8 cellular contexts compared by ENCODE assay signal in genomic region chr14:105473677-105474477, GRCh38. TPM values are rescaled to one million over a fixed set of nuclear protein-coding genes. Genes with fewer than 3 reads are reported as not detected.
DNase-seq lines count a peak whose midpoint lies in the region; ATAC-seq, FAIRE-seq and TF ChIP-seq lines count a peak whose summit lies in the region.

No MANE protein-coding gene starts in this region.

- H3K9me1 ChIP-seq in K562 (ENCODE audit: control insufficient read depth, insufficient read depth, low read length): no peaks in the 10 kb centered on the region

- TF ChIP-seq RAD21 in K562 (CRISPR knock-in tag; conservative IDR thresholded peaks at IDR 0.05 in 1 of 2, IDR thresholded peaks at IDR 0.05 in 1 of 2): no peak

- DNase-seq in GM03348 (ENCODE audit: low spot score) (peak; percentile 90), NCI-H1417 treated with DMSO at 0.1 percent for 48 hours (lab: John Stamatoyannopoulos, UW) (peak; percentile 68), T-helper 9 cell (peak; percentile 83), K562 (ENCODE audit: extremely low read depth in 1 of 4, low spot score in 3 of 4) (peak; percentile 78 to 85 (median 80)), hepatocyte (ENCODE audit: low spot score) (peak; percentile 94), retina (peak; percentile 94), GF-D8 (lab: John Stamatoyannopoulos, UW) (no peak)

- H3K27me3 ChIP-seq in K562 (ENCODE audit: control insufficient read depth in 2 of 2, insufficient read depth in 2 of 2, low read length in 2 of 2) (peaks cover 0 to 7% of the 10 kb centered on the region in 2 experiments; a peak in 1 of 5 replicates), hepatocyte (peaks cover 33% of the 10 kb centered on the region)

- in situ Hi-C loops in K562 (cut with MboI): no loop called here

- no peak overlapping the region for H3K27ac ChIP-seq in K562 (ENCODE audit: extremely low read depth, low read depth, low read length)
- peak overlapping the region; percentile 79 for H3K27ac ChIP-seq in hepatocyte

- H3K4me3 ChIP-seq in K562 (peak overlapping the region; percentile 39), hepatocyte (peak overlapping the region; percentile 82)

- H4K20me1 ChIP-seq in K562 (replicated peaks; ENCODE audit: control insufficient read depth, insufficient read depth, low read length): no peaks in the 10 kb centered on the region; the same call in 1 of the 2 replicates
- H4K20me1 ChIP-seq in hepatocyte (ENCODE audit: insufficient read depth, poor library complexity, severe bottlenecking): no peaks in the 10 kb centered on the region

- H2AFZ ChIP-seq in K562 (ENCODE audit: low read depth, low read length) (peak overlapping the region; percentile 68; the same call in 1 of the 2 replicates), hepatocyte (no peak overlapping the region)

- 0% methylated on average over 4 of the region's 60 CpGs for WGBS in K562 (ENCODE audit: insufficient coverage, low coverage, missing lambda C conversion rate)
- 6% methylated on average over 30 of the region's 60 CpGs for WGBS in hepatocyte (ENCODE audit: low lambda C conversion rate, missing lambda C conversion rate)

- H3K9me3 ChIP-seq in K562 (replicated peaks; ENCODE audit: control insufficient read depth, insufficient read depth, low read depth, low read length): no peaks in the 10 kb centered on the region
- H3K9me3 ChIP-seq in hepatocyte (ENCODE audit: low read depth): no peaks in the 10 kb centered on the region

- POLR2A ChIA-PET in K562 (lab: Yijun Ruan, JAX): interaction anchor here (1.0 kb wide), 1 partner anchor 11 kb away, joined by 3 read pairs; no protein-coding TSS in a partner anchor

- no peak for TF ChIP-seq POLR2A in K562 (conservative IDR thresholded peaks at IDR 0.05)

- FAIRE-seq in K562 (lab: Jason Lieb, UNC): no peak

- H3K4me1 ChIP-seq in K562 (replicated peaks in 1 of 2; ENCODE audit: control insufficient read depth in 2 of 2, insufficient read depth in 2 of 2, low read length in 2 of 2) (peaks cover 0 to 90% of the 10 kb centered on the region in 2 experiments; a peak in 2 of 5 replicates), hepatocyte (ENCODE audit: insufficient read depth) (peaks cover 48% of the 10 kb centered on the region)

- H3K9ac ChIP-seq in K562 (ENCODE audit: insufficient read depth in 1 of 2, low read depth in 2 of 2, low read length in 2 of 2): peak overlapping the region in 1 of 2 experiments; percentile 87; a peak in 2 of 4 replicates

- peaks cover 10% of the 10 kb centered on the region; the same call in 1 of the 3 replicates for H3K36me3 ChIP-seq in K562 (ENCODE audit: control insufficient read depth, insufficient read depth, low read length)
- no peaks in the 10 kb centered on the region for H3K36me3 ChIP-seq in hepatocyte (replicated peaks; ENCODE audit: insufficient read depth, low read depth)

- BruUV-seq in K562 (replicated peaks; lab: Mats Ljungman, UMichigan): no TSS peak

- CTCF ChIA-PET in K562 (lab: Yijun Ruan, JAX; ENCODE audit: low intra/inter-chr PET ratio): no interaction called here

- H3K79me2 ChIP-seq in K562 (ENCODE audit: control insufficient read depth, insufficient read depth, low read length) (no peaks in the 10 kb centered on the region), hepatocyte (no peaks in the 10 kb centered on the region)

- no peak for TF ChIP-seq EP300 in K562 (IDR thresholded peaks at IDR 0.05; ENCODE audit: low read length)

- H3K4me2 ChIP-seq in K562 (ENCODE audit: insufficient read depth, low read length) (peak overlapping the region; percentile 63), hepatocyte (peak overlapping the region; percentile 99)

- no peaks in the 10 kb centered on the region for H3K9me2 ChIP-seq in hepatocyte (replicated peaks; ENCODE audit: insufficient read depth)

- ATAC-seq in K562: peak; percentile 85
- no peak for ATAC-seq in GM19328 (IDR thresholded peaks at IDR 0.05; ENCODE audit: unreplicated experiment)

- TF ChIP-seq CTCF in K562 (IDR thresholded peaks at IDR 0.05 in 2 of 3, conservative IDR thresholded peaks at IDR 0.05 in 1 of 3; ENCODE audit: insufficient read depth in 2 of 3, low read depth in 1 of 3, low read length in 3 of 3) (no peak), hepatocyte (IDR thresholded peaks at IDR 0.05; ENCODE audit: poor library complexity) (no peak)

- intact Hi-C loops in K562 (cut with micrococcal nuclease): loop anchor here (10.0 kb wide), 1 partner anchor 51 kb away; the partner anchor contains the start of gene TMEM121

RNA-seq across cellular contexts. Expression of gene CRIP2, which starts 0.7 kb away (rescaled TPM):
- 2.6 TPM in 1 of 2 replicates, not detected in the other for total RNA-seq in K562 (2011; cell fraction: chromatin; rRNA removed; ENCODE audit: low replicate concordance)
- 0.53 and 1.7 TPM in 2 replicates for total RNA-seq in K562 (2011; cell fraction: nucleolus; rRNA removed)
- total RNA-seq in K562 (2011; cell fraction: nucleoplasm; rRNA removed): 1.2 and 1.5 TPM in 2 replicates
- total RNA-seq in K562 (2014; rRNA removed) (1.7 and 2.0 TPM in 2 replicates), K562 (2014; rRNA removed; fragmentation: Illumina TruSeq; extraction: Trizol) (not detected in 2 replicates), K562 (2015; rRNA removed; fragmentation: Illumina TruSeq; extraction: Trizol) (0.33 and 0.34 TPM in 2 replicates), K562 (2021) (1.2 and 1.7 TPM in 2 replicates), hepatocyte (8.3 and 11.3 TPM in 2 replicates)
- polyA plus RNA-seq in K562 (2011; rRNA removed) (1.0 and 2.2 TPM in 2 replicates), K562 (2014; fragmentation: Illumina TruSeq; extraction: Trizol) (0.18 and 0.51 TPM in 2 replicates), K562 (2014; fragmentation: Nextera tagmentation; extraction: Ambion mirVana) (under 1 TPM; 0.25 to 0.27 TPM), K562 (2014; rRNA removed) (0.16 and 1.2 TPM in 2 replicates), hepatocyte (29.1 and 45.6 TPM in 2 replicates)
- 4.4 and 9.0 TPM in 2 replicates for polyA plus RNA-seq in K562 (2011; cell fraction: cytosol; rRNA removed)
- polyA plus RNA-seq in K562 (2011; cell fraction: nucleus; rRNA removed): 4.8 and 11.0 TPM in 2 replicates
- polyA plus RNA-seq in K562 (2012): 1.4 and 1.9 TPM in 2 replicates
- polyA minus RNA-seq in K562 (2011; rRNA and poly(A)+ RNA removed): 0.39 TPM in 1 of 2 replicates, not detected in the other
- 1.2 and 2.0 TPM in 2 replicates for polyA minus RNA-seq in K562 (2011; cell fraction: cytosol; rRNA and poly(A)+ RNA removed)
- 0.67 and 0.94 TPM in 2 replicates for polyA minus RNA-seq in K562 (2011; cell fraction: nucleus; rRNA and poly(A)+ RNA removed)

RNA-seq across cellular contexts. Expression of gene CRIP1, which starts 12.8 kb away (rescaled TPM):
- not detected in 2 replicates for total RNA-seq in K562 (2011; cell fraction: chromatin; rRNA removed; ENCODE audit: low replicate concordance)
- total RNA-seq in K562 (2011; cell fraction: nucleolus; rRNA removed): not detected in 2 replicates
- 0.29 TPM in 1 of 2 replicates, not detected in the other for total RNA-seq in K562 (2011; cell fraction: nucleoplasm; rRNA removed)
- total RNA-seq in K562 (2014; rRNA removed) (not detected in 2 replicates), K562 (2014; rRNA removed; fragmentation: Illumina TruSeq; extraction: Trizol) (not detected in 2 replicates), K562 (2015; rRNA removed; fragmentation: Illumina TruSeq; extraction: Trizol) (not detected in 2 replicates), K562 (2021) (0.58 and 0.98 TPM in 2 replicates), hepatocyte (1.8 and 5.8 TPM in 2 replicates)
- polyA plus RNA-seq in K562 (2011; rRNA removed) (0.14 and 0.23 TPM in 2 replicates), K562 (2014; fragmentation: Illumina TruSeq; extraction: Trizol) (not detected in 2 replicates), K562 (2014; fragmentation: Nextera tagmentation; extraction: Ambion mirVana) (not detected), K562 (2014; rRNA removed) (0.11 TPM in 1 of 2 replicates, not detected in the other), hepatocyte (14.7 and 19.6 TPM in 2 replicates)
- polyA plus RNA-seq in K562 (2011; cell fraction: cytosol; rRNA removed): 0.31 and 0.46 TPM in 2 replicates
- 0.21 and 1.1 TPM in 2 replicates for polyA plus RNA-seq in K562 (2011; cell fraction: nucleus; rRNA removed)
- polyA plus RNA-seq in K562 (2012): 0.72 TPM in 1 of 2 replicates, not detected in the other
- not detected in 2 replicates for polyA minus RNA-seq in K562 (2011; rRNA and poly(A)+ RNA removed)
- 3.2 and 9.9 TPM in 2 replicates for polyA minus RNA-seq in K562 (2011; cell fraction: cytosol; rRNA and poly(A)+ RNA removed)
- polyA minus RNA-seq in K562 (2011; cell fraction: nucleus; rRNA and poly(A)+ RNA removed): 0.78 and 1.5 TPM in 2 replicates

RNA-seq across cellular contexts. Expression of gene TEDC1, which starts 17.2 kb away (rescaled TPM):
- 5.0 and 22.4 TPM in 2 replicates for total RNA-seq in K562 (2011; cell fraction: chromatin; rRNA removed; ENCODE audit: low replicate concordance)
- total RNA-seq in K562 (2011; cell fraction: nucleolus; rRNA removed): 19.2 and 23.0 TPM in 2 replicates
- total RNA-seq in K562 (2011; cell fraction: nucleoplasm; rRNA removed): 7.6 and 10.1 TPM in 2 replicates
- 26.4 and 28.3 TPM in 2 replicates for total RNA-seq in K562 (2014; rRNA removed)
- total RNA-seq in K562 (2014; rRNA removed; fragmentation: Illumina TruSeq; extraction: Trizol): 0.64 and 0.84 TPM in 2 replicates
- 6.6 and 8.8 TPM in 2 replicates for total RNA-seq in K562 (2015; rRNA removed; fragmentation: Illumina TruSeq; extraction: Trizol)
- 20.1 and 25.7 TPM in 2 replicates for total RNA-seq in K562 (2021)
- polyA plus RNA-seq in K562 (2011; rRNA removed): 5.9 and 6.6 TPM in 2 replicates
- 7.3 and 21.3 TPM in 2 replicates for polyA plus RNA-seq in K562 (2011; cell fraction: cytosol; rRNA removed)
- 19.1 and 36.6 TPM in 2 replicates for polyA plus RNA-seq in K562 (2011; cell fraction: nucleus; rRNA removed)
- polyA plus RNA-seq in K562 (2012): 12.3 and 15.1 TPM in 2 replicates
- 1.2 and 6.8 TPM in 2 replicates for polyA plus RNA-seq in K562 (2014; fragmentation: Illumina TruSeq; extraction: Trizol)
- polyA plus RNA-seq in K562 (2014; fragmentation: Nextera tagmentation; extraction: Ambion mirVana): under 1 TPM; 0.21 to 0.25 TPM
- 18.9 and 19.4 TPM in 2 replicates for polyA plus RNA-seq in K562 (2014; rRNA removed)
- 0.99 and 1.6 TPM in 2 replicates for polyA minus RNA-seq in K562 (2011; rRNA and poly(A)+ RNA removed)
- 7.5 and 8.6 TPM in 2 replicates for polyA minus RNA-seq in K562 (2011; cell fraction: cytosol; rRNA and poly(A)+ RNA removed)
- polyA minus RNA-seq in K562 (2011; cell fraction: nucleus; rRNA and poly(A)+ RNA removed): 10.3 and 11.8 TPM in 2 replicates
- 3.5 and 3.9 TPM in 2 replicates for total RNA-seq in hepatocyte
- 4.9 and 5.1 TPM in 2 replicates for polyA plus RNA-seq in hepatocyte

RNA-seq across cellular contexts. Expression of gene TMEM121, which starts 52.5 kb away (rescaled TPM):
- not detected in 2 replicates for total RNA-seq in K562 (2011; cell fraction: chromatin; rRNA removed; ENCODE audit: low replicate concordance)
- total RNA-seq in K562 (2011; cell fraction: nucleolus; rRNA removed): 0.39 TPM in 1 of 2 replicates, not detected in the other
- not detected in 2 replicates for total RNA-seq in K562 (2011; cell fraction: nucleoplasm; rRNA removed)
- total RNA-seq in K562 (2014; rRNA removed) (0.36 TPM in 1 of 2 replicates, not detected in the other), K562 (2014; rRNA removed; fragmentation: Illumina TruSeq; extraction: Trizol) (not detected in 2 replicates), K562 (2015; rRNA removed; fragmentation: Illumina TruSeq; extraction: Trizol) (not detected in 2 replicates), K562 (2021) (0.31 TPM in 1 of 2 replicates, not detected in the other), hepatocyte (2.3 and 3.0 TPM in 2 replicates)
- polyA plus RNA-seq in K562 (2011; rRNA removed) (0.09 TPM in 1 of 2 replicates, not detected in the other), K562 (2014; fragmentation: Illumina TruSeq; extraction: Trizol) (not detected in 2 replicates), K562 (2014; fragmentation: Nextera tagmentation; extraction: Ambion mirVana) (not detected), K562 (2014; rRNA removed) (not detected in 2 replicates), hepatocyte (3.0 and 5.8 TPM in 2 replicates)
- 0.04 and 0.55 TPM in 2 replicates for polyA plus RNA-seq in K562 (2011; cell fraction: cytosol; rRNA removed)
- 0.13 TPM in 1 of 2 replicates, not detected in the other for polyA plus RNA-seq in K562 (2011; cell fraction: nucleus; rRNA removed)
- polyA plus RNA-seq in K562 (2012): 0.12 TPM in 1 of 2 replicates, not detected in the other
- not detected in 2 replicates for polyA minus RNA-seq in K562 (2011; rRNA and poly(A)+ RNA removed)
- not detected in 2 replicates for polyA minus RNA-seq in K562 (2011; cell fraction: cytosol; rRNA and poly(A)+ RNA removed)
- 0.33 and 0.40 TPM in 2 replicates for polyA minus RNA-seq in K562 (2011; cell fraction: nucleus; rRNA and poly(A)+ RNA removed)

RNA-seq across cellular contexts. Expression of gene MTA1, which starts 54.2 kb away (rescaled TPM):
- total RNA-seq in K562 (2011; cell fraction: chromatin; rRNA removed; ENCODE audit: low replicate concordance): 154 and 390 TPM in 2 replicates
- 257 and 271 TPM in 2 replicates for total RNA-seq in K562 (2011; cell fraction: nucleolus; rRNA removed)
- total RNA-seq in K562 (2011; cell fraction: nucleoplasm; rRNA removed): 138 and 156 TPM in 2 replicates
- total RNA-seq in K562 (2014; rRNA removed): 48.1 and 61.0 TPM in 2 replicates
- total RNA-seq in K562 (2014; rRNA removed; fragmentation: Illumina TruSeq; extraction: Trizol): 11.6 and 12.2 TPM in 2 replicates
- total RNA-seq in K562 (2015; rRNA removed; fragmentation: Illumina TruSeq; extraction: Trizol): 32.3 and 33.4 TPM in 2 replicates
- 107 and 118 TPM in 2 replicates for total RNA-seq in K562 (2021)
- polyA plus RNA-seq in K562 (2011; rRNA removed): 47.7 and 58.6 TPM in 2 replicates
- 31.6 and 47.1 TPM in 2 replicates for polyA plus RNA-seq in K562 (2011; cell fraction: cytosol; rRNA removed)
- 383 and 622 TPM in 2 replicates for polyA plus RNA-seq in K562 (2011; cell fraction: nucleus; rRNA removed)
- polyA plus RNA-seq in K562 (2012): 74.0 and 91.7 TPM in 2 replicates
- 29.5 and 45.4 TPM in 2 replicates for polyA plus RNA-seq in K562 (2014; fragmentation: Illumina TruSeq; extraction: Trizol)
- under 1 TPM; 0.13 to 0.14 TPM for polyA plus RNA-seq in K562 (2014; fragmentation: Nextera tagmentation; extraction: Ambion mirVana)
- 90.0 and 103 TPM in 2 replicates for polyA plus RNA-seq in K562 (2014; rRNA removed)
- polyA minus RNA-seq in K562 (2011; rRNA and poly(A)+ RNA removed): 13.9 and 22.6 TPM in 2 replicates
- polyA minus RNA-seq in K562 (2011; cell fraction: cytosol; rRNA and poly(A)+ RNA removed): 69.0 and 80.6 TPM in 2 replicates
- 102 and 104 TPM in 2 replicates for polyA minus RNA-seq in K562 (2011; cell fraction: nucleus; rRNA and poly(A)+ RNA removed)
- 33.3 and 48.1 TPM in 2 replicates for total RNA-seq in hepatocyte
- 52.7 and 72.4 TPM in 2 replicates for polyA plus RNA-seq in hepatocyte
